Comparison of ENCODE assay signal across 8 cellular contexts in the genomic region with DNA sequence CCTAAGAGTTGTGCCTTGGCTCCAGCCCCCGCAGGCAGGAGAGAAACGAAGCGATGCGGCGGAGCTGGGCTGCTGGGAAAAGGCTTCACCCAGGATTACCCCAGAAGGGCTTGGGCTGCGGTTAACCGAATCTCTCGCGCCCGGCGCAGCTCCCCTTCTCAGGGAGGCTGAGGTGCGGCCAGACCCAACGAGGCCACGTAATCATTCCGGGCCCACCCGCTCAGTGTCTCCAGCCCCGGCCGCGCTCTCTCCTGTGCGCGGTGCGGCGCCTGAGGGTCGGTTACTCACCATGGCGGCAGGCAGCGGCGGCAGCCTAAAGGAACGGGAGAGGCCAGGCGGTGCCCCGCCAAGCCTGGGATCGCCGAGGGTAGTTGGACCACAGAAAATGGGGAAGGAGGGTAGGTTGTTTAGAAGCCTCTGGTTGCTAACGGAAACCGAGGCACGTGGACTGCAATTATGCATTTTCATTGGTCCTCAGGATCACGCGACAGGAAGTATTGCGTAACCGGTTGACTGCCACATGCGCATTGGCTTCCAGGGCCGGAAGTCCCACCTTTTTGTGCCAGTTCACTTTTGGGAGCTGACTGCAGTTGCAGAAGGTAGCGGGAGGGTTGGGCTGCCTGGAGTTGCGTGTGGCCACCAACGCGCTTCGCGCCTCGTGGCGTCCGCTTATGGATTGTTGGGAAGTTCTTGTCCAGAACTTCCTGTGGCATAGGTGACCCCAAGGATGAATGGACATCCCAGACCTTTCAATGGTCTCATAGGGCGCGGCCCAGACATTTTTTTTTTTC. TPM values are rescaled to one million over a fixed set of nuclear protein-coding genes. Genes with fewer than 3 reads are reported as not detected.
DNase-seq lines count a peak whose midpoint lies in the region; ATAC-seq and TF ChIP-seq lines count a peak whose summit lies in the region.

A gene with protein sequence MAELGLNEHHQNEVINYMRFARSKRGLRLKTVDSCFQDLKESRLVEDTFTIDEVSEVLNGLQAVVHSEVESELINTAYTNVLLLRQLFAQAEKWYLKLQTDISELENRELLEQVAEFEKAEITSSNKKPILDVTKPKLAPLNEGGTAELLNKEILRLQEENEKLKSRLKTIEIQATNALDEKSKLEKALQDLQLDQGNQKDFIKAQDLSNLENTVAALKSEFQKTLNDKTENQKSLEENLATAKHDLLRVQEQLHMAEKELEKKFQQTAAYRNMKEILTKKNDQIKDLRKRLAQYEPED (minus strand): TSS at position 419 of the 791 bp plus-strand sequence. CDS start 128 bp downstream, at position 291.

- DNase-seq in DMS114 treated with DMSO at 0.1 percent for 48 hours (lab: John Stamatoyannopoulos, UW; ENCODE audit: unreplicated experiment) (peak; percentile 94), LHCN-M2 (ENCODE audit: low read depth) (peak; percentile 96), RWPE1 (ENCODE audit: low spot score) (peak; percentile 85), fibroblast of pulmonary artery (ENCODE audit: low read depth) (peak; percentile 99), natural killer cell (peak; percentile 85)
- peak; percentile 83 for DNase-seq in activated T-helper 2 cell treated with anti-CD3 and anti-CD28 coated beads, Interferon-gamma antibody, Interleukin-2, Interleukin-4, amounts not matched to agents 10 μg/mL and 5 μg/mL and 100 μg/mL, durations not matched to agents 14 hours and 24 hours and 36 hours (ENCODE audit: low spot score)
- DNase-seq in stimulated activated naive B cell treated with anti-CD40 and anti-IgM and Interleukin-4, amounts not matched to agents 10 μg/mL and 1 μg/mL and 100 μg/mL, for 72 hours, result peak; percentile 91

- peaks cover 20% of the 10 kb centered on the region for H3K4me1 Mint-ChIP-seq in activated T-helper 2 cell treated with anti-CD3 and anti-CD28 coated beads, Interferon-gamma antibody, Interleukin-2, Interleukin-4, amounts not matched to agents 10 μg/mL and 5 μg/mL and 100 μg/mL, durations not matched to agents 14 hours and 24 hours and 36 hours (ENCODE audit: low read depth)
- H3K4me1 Mint-ChIP-seq in natural killer cell, result peaks cover 22 to 38% of the 10 kb centered on the region in 2 donors
- H3K4me1 Mint-ChIP-seq in stimulated activated naive B cell treated with anti-CD40 and anti-IgM and Interleukin-4, amounts not matched to agents 10 μg/mL and 1 μg/mL and 100 μg/mL, for 72 hours, result peaks cover 5 to 10% of the 10 kb centered on the region in 2 donors

- TF ChIP-seq CTCF in RWPE1 (conservative IDR thresholded peaks at IDR 0.05; ENCODE audit: low read depth) (no peak), fibroblast of pulmonary artery (IDR thresholded peaks at IDR 0.05; ENCODE audit: low read length, missing control alignments) (no peak), natural killer cell (IDR thresholded peaks at IDR 0.05) (peak; percentile 5)

- CTCF ChIA-PET in RWPE1 (lab: Yijun Ruan, JAX), result interaction anchor here (0.6 to 0.7 kb wide), 5 partner anchors 9 to 527 kb away, joined by 3 to 6 read pairs (median 3); no protein-coding TSS in a partner anchor

- no peak within 1 kb of the TSS for H3K27ac Mint-ChIP-seq in activated T-helper 2 cell treated with anti-CD3 and anti-CD28 coated beads, Interferon-gamma antibody, Interleukin-2, Interleukin-4, amounts not matched to agents 10 μg/mL and 5 μg/mL and 100 μg/mL, durations not matched to agents 14 hours and 24 hours and 36 hours
- H3K27ac Mint-ChIP-seq in natural killer cell, result peak within 1 kb of the TSS; percentile 93 to 97
- peak within 1 kb of the TSS; percentile 98 for H3K27ac Mint-ChIP-seq in stimulated activated naive B cell treated with anti-CD40 and anti-IgM and Interleukin-4, amounts not matched to agents 10 μg/mL and 1 μg/mL and 100 μg/mL, for 72 hours

- H3K4me3 ChIP-seq in fibroblast of pulmonary artery (replicated peaks; ENCODE audit: low read depth, low read length), result peak within 1 kb of the TSS; percentile 92

- H3K27me3 Mint-ChIP-seq in activated T-helper 2 cell treated with anti-CD3 and anti-CD28 coated beads, Interferon-gamma antibody, Interleukin-2, Interleukin-4, amounts not matched to agents 10 μg/mL and 5 μg/mL and 100 μg/mL, durations not matched to agents 14 hours and 24 hours and 36 hours (ENCODE audit: low read depth), result peaks cover 73% of the 10 kb centered on the region
- H3K27me3 Mint-ChIP-seq in natural killer cell (ENCODE audit: low read depth in 2 of 2), result no peaks in the 10 kb centered on the region
- H3K27me3 Mint-ChIP-seq in stimulated activated naive B cell treated with anti-CD40 and anti-IgM and Interleukin-4, amounts not matched to agents 10 μg/mL and 1 μg/mL and 100 μg/mL, for 72 hours, result no peaks in the 10 kb centered on the region

- H3K36me3 Mint-ChIP-seq in activated T-helper 2 cell treated with anti-CD3 and anti-CD28 coated beads, Interferon-gamma antibody, Interleukin-2, Interleukin-4, amounts not matched to agents 10 μg/mL and 5 μg/mL and 100 μg/mL, durations not matched to agents 14 hours and 24 hours and 36 hours (ENCODE audit: low read depth), result no peaks in the 10 kb centered on the region
- no peaks in the 10 kb centered on the region for H3K36me3 Mint-ChIP-seq in natural killer cell
- H3K36me3 Mint-ChIP-seq in stimulated activated naive B cell treated with anti-CD40 and anti-IgM and Interleukin-4, amounts not matched to agents 10 μg/mL and 1 μg/mL and 100 μg/mL, for 72 hours, result peaks cover 4 to 5% of the 10 kb centered on the region in 2 donors

- POLR2A ChIA-PET in RWPE1 (lab: Yijun Ruan, JAX; ENCODE audit: low non-redundant PET), result interaction anchor here (1.2 kb wide), 1 partner anchor 9 kb away, joined by 4 read pairs; no protein-coding TSS in a partner anchor

- peaks cover 8% of the 10 kb centered on the region for H3K9me3 Mint-ChIP-seq in activated T-helper 2 cell treated with anti-CD3 and anti-CD28 coated beads, Interferon-gamma antibody, Interleukin-2, Interleukin-4, amounts not matched to agents 10 μg/mL and 5 μg/mL and 100 μg/mL, durations not matched to agents 14 hours and 24 hours and 36 hours
- no peaks in the 10 kb centered on the region for H3K9me3 Mint-ChIP-seq in natural killer cell
- no peaks in the 10 kb centered on the region for H3K9me3 Mint-ChIP-seq in stimulated activated naive B cell treated with anti-CD40 and anti-IgM and Interleukin-4, amounts not matched to agents 10 μg/mL and 1 μg/mL and 100 μg/mL, for 72 hours

- intact Hi-C loops in activated T-helper 2 cell treated with anti-CD3 and anti-CD28 coated beads, Interferon-gamma antibody, Interleukin-2, Interleukin-4, amounts not matched to agents 10 μg/mL and 5 μg/mL and 100 μg/mL, durations not matched to agents 14 hours and 24 hours and 36 hours (cut with micrococcal nuclease), result loop anchor here (5.0 kb wide), 1 partner anchor 75 kb away; no protein-coding TSS in a partner anchor
- intact Hi-C loops in natural killer cell (cut with micrococcal nuclease), result loop anchor here (1.0 to 10.0 kb wide), 2 partner anchors 87 to 147 kb away; no protein-coding TSS in a partner anchor

- ATAC-seq in GM21786 (IDR thresholded peaks at IDR 0.05; ENCODE audit: unreplicated experiment) (peak; percentile 82), natural killer cell (peak; percentile 82 to 91 (median 86))
- ATAC-seq in stimulated activated naive B cell treated with anti-CD40 and anti-IgM and Interleukin-4, amounts not matched to agents 10 μg/mL and 1 μg/mL and 100 μg/mL, for 72 hours (replicated peaks), result peak; percentile 96 to 98

- peak within 1 kb of the TSS; percentile 88 for H3K4me3 Mint-ChIP-seq in activated T-helper 2 cell treated with anti-CD3 and anti-CD28 coated beads, Interferon-gamma antibody, Interleukin-2, Interleukin-4, amounts not matched to agents 10 μg/mL and 5 μg/mL and 100 μg/mL, durations not matched to agents 14 hours and 24 hours and 36 hours (ENCODE audit: low read depth)
- peak within 1 kb of the TSS; percentile 96 for H3K4me3 Mint-ChIP-seq in natural killer cell
- H3K4me3 Mint-ChIP-seq in stimulated activated naive B cell treated with anti-CD40 and anti-IgM and Interleukin-4, amounts not matched to agents 10 μg/mL and 1 μg/mL and 100 μg/mL, for 72 hours, result peak within 1 kb of the TSS; percentile 98 to 99

- H3K27ac ChIP-seq in RWPE1, result peak within 1 kb of the TSS; percentile 64

RNA-seq across cellular contexts. Expression of the gene that starts here (rescaled TPM):
- total RNA-seq in LHCN-M2 (2014; rRNA removed) (9.9 and 10.2 TPM in 2 replicates), natural killer cell (10 to 100 TPM; 16.4 to 19.8 (median 17.2) TPM)
- polyA plus RNA-seq in LHCN-M2 (2012), result 7.0 TPM
- 3.2 and 4.6 TPM in 2 replicates for total RNA-seq in activated T-helper 2 cell treated with anti-CD3 and anti-CD28 coated beads, Interferon-gamma antibody, Interleukin-2, Interleukin-4, amounts not matched to agents 10 μg/mL and 5 μg/mL and 100 μg/mL, durations not matched to agents 14 hours and 24 hours and 36 hours

Comparison
In these comparisons a context has a peak if more than half of its experiments do, and no peak if none do; other contexts are left out.
1. Peak in every context shown above with its lines: DNase-seq, ATAC-seq, H3K4me3 ChIP-seq and H3K27ac ChIP-seq.